In genomic region chr20:56368351-56369134, GRCh38 we compare ENCODE assay signal across 24 cellular contexts. TPM values are rescaled to one million over a fixed set of nuclear protein-coding genes. Genes with fewer than 3 reads are reported as not detected.
DNase-seq lines count a peak whose midpoint lies in the region; ATAC-seq and TF ChIP-seq lines count a peak whose summit lies in the region.
"Had no signal": no experiment of that assay in that cellular context is flagged by ENCODE, and none has a peak within 500 bp of the region (broad histone marks: within the 10 kb centered on the region; RNA-seq: fewer than 3 reads in every experiment).

No MANE protein-coding gene starts in this region.

- H3K4me1 ChIP-seq in tibial nerve: peaks cover 0 to 35% (median 7%) of the 10 kb centered on the region in 4 donors
- H3K4me1 ChIP-seq in left lung: no peaks in the 10 kb centered on the region
- H3K4me1 ChIP-seq: pancreas had no signal

- H3K4me1 Mint-ChIP-seq in brain: peaks cover 14% of the 10 kb centered on the region
- peaks cover 0 to 7% (median 6%) of the 10 kb centered on the region in 3 donors for H3K4me1 Mint-ChIP-seq in T-cell
- H3K4me1 Mint-ChIP-seq: GM23338 had no signal

- H3K27ac ChIP-seq in tibial nerve: peak overlapping the region; percentile 3 to 88 (median 56)
- H3K27ac ChIP-seq in left lung: no peak overlapping the region
- H3K27ac ChIP-seq: esophagus muscularis mucosa, pancreas, PC-9 had no signal

- H3K36me3 Mint-ChIP-seq in brain (peaks cover 54% of the 10 kb centered on the region), T-cell (peaks cover 45% of the 10 kb centered on the region)
- H3K36me3 Mint-ChIP-seq: natural killer cell had no signal

- no peak for ATAC-seq in left lung
- no peak for ATAC-seq in T-cell (replicated peaks in 1 of 4)
- ATAC-seq: activated CD8-positive, alpha-beta memory T cell treated with anti-CD3 and anti-CD28 coated beads, Interleukin-2, amount 10 ng/mL, durations not matched to agents 7 days and 5 days; activated T-helper 17 cell treated with anti-CD3 and anti-CD28 coated beads, Interleukin-2, amount 50 U/mL, for 72 hours; GM23338; natural killer cell; pancreas had no signal

- DNase-seq in activated CD8-positive, alpha-beta memory T cell treated with anti-CD3 and anti-CD28 coated beads, Interleukin-2, amount 50 U/mL, for 48 hours: peak; percentile 22
- DNase-seq in activated CD8-positive, alpha-beta memory T cell treated with anti-CD3 and anti-CD28 coated beads, Interleukin-2, amount 50 U/mL, for 4 hours: no peak
- DNase-seq in medulla oblongata (ENCODE audit: extremely low spot score) (peak; percentile 74), tibial nerve (ENCODE audit: low spot score in 2 of 2) (no peak), left lung (no peak), T-cell (no peak)
- DNase-seq in activated naive CD4-positive, alpha-beta T cell treated with Interleukin-2 at 50 U/mL for 16 hours: no peak
- DNase-seq: activated CD4-positive, alpha-beta T cell treated with anti-CD3 and anti-CD28 coated beads for 48 hours; activated CD8-positive, alpha-beta memory T cell treated with anti-CD3 and anti-CD28 coated beads, Interleukin-2, amount 10 ng/mL, durations not matched to agents 7 days and 5 days; BE2C; cerebellar nuclear complex; COR-L47; effector CD4-positive, alpha-beta T cell; natural killer cell; NCI-H1105 treated with DMSO at 0.1 percent for 48 hours; pancreas; PC-9; SIG-M5; T-helper 1 cell had no signal

- TF ChIP-seq EP300 in tibial nerve (IDR thresholded peaks at IDR 0.05): peak in 1 of 2 donors; percentile 71

- H3K9me3 Mint-ChIP-seq in brain (no peaks in the 10 kb centered on the region), T-cell (no peaks in the 10 kb centered on the region)
- H3K9me3 Mint-ChIP-seq: activated T-helper 17 cell treated with anti-CD3 and anti-CD28 coated beads, Interleukin-2, amount 50 U/mL, for 72 hours; GM23338; natural killer cell had no signal

- no peak overlapping the region for H3K4me3 Mint-ChIP-seq in brain
- no peak overlapping the region for H3K4me3 Mint-ChIP-seq in T-cell
- H3K4me3 Mint-ChIP-seq: activated CD8-positive, alpha-beta memory T cell treated with anti-CD3 and anti-CD28 coated beads, Interleukin-2, amount 10 ng/mL, durations not matched to agents 7 days and 5 days; activated naive CD8-positive, alpha-beta T cell; activated T-helper 17 cell treated with anti-CD3 and anti-CD28 coated beads, Interleukin-2, amount 50 U/mL, for 72 hours; GM23338; natural killer cell had no signal

- H3K9me3 ChIP-seq in tibial nerve: no peaks in the 10 kb centered on the region
- H3K9me3 ChIP-seq in left lung: no peaks in the 10 kb centered on the region
- H3K9me3 ChIP-seq: BE2C, esophagus muscularis mucosa, pancreas had no signal

- no peak for TF ChIP-seq CTCF in brain (conservative IDR thresholded peaks at IDR 0.05)
- no peak for TF ChIP-seq CTCF in tibial nerve (IDR thresholded peaks at IDR 0.05)
- no peak for TF ChIP-seq CTCF in left lung (IDR thresholded peaks at IDR 0.05)

- H3K4me3 ChIP-seq in tibial nerve (no peak overlapping the region), left lung (no peak overlapping the region)
- H3K4me3 ChIP-seq: esophagus muscularis mucosa, GM23338, pancreas, PC-9 had no signal

- no peaks in the 10 kb centered on the region for H3K27me3 ChIP-seq in tibial nerve
- H3K27me3 ChIP-seq in left lung: no peaks in the 10 kb centered on the region
- H3K27me3 ChIP-seq: BE2C, esophagus muscularis mucosa, pancreas had no signal

- intact Hi-C loops in left lung (cut with DNase I): no loop called here

- peak overlapping the region in 4 of 5 experiments; percentile 29 to 92 (median 82) for H3K27ac Mint-ChIP-seq in brain
- H3K27ac Mint-ChIP-seq in T-cell: no peak overlapping the region
- H3K27ac Mint-ChIP-seq: activated CD8-positive, alpha-beta memory T cell treated with anti-CD3 and anti-CD28 coated beads, Interleukin-2, amount 10 ng/mL, durations not matched to agents 7 days and 5 days; activated naive CD8-positive, alpha-beta T cell; activated T-helper 17 cell treated with anti-CD3 and anti-CD28 coated beads, Interleukin-2, amount 50 U/mL, for 72 hours; GM23338; natural killer cell had no signal

- CTCF ChIA-PET in T-cell (lab: Charles Lee): no interaction called here

- POLR2A ChIA-PET in T-cell (lab: Charles Lee): no interaction called here

- H3K27me3 Mint-ChIP-seq in brain: no peaks in the 10 kb centered on the region
- H3K27me3 Mint-ChIP-seq in T-cell: no peaks in the 10 kb centered on the region
- H3K27me3 Mint-ChIP-seq: activated CD8-positive, alpha-beta memory T cell treated with anti-CD3 and anti-CD28 coated beads, Interleukin-2, amount 10 ng/mL, durations not matched to agents 7 days and 5 days; activated naive CD8-positive, alpha-beta T cell; activated T-helper 17 cell treated with anti-CD3 and anti-CD28 coated beads, Interleukin-2, amount 50 U/mL, for 72 hours had no signal

- 42 to 51% methylated on average over 6 of the region's 6 CpGs for WGBS in tibial nerve, 2 donors

- peaks cover 0 to 63% (median 7%) of the 10 kb centered on the region in 3 donors for H3K36me3 ChIP-seq in tibial nerve
- peaks cover 0 to 62% of the 10 kb centered on the region in 2 donors for H3K36me3 ChIP-seq in left lung

- peak in 1 of 2 donors; percentile 18 for TF ChIP-seq POLR2A in tibial nerve (IDR thresholded peaks at IDR 0.05)

RNA-seq across cellular contexts. Expression of gene FAM210B, which starts 9.8 kb away (rescaled TPM):
- 191 TPM for polyA plus RNA-seq in brain (ENCODE audit: insufficient read depth, low read depth, low replicate concordance)
- total RNA-seq in tibial nerve (10 to 100 TPM; 36.8 to 56.6 (median 52.3) TPM), left lung (10 to 100 TPM; 32.0 to 65.1 TPM), T-cell (10 to 100 TPM; 17.2 to 23.9 (median 20.4) TPM)

RNA-seq across cellular contexts. Expression of gene AURKA, which starts 23.5 kb away (rescaled TPM):
- polyA plus RNA-seq in brain (ENCODE audit: insufficient read depth, low read depth, low replicate concordance): 26.3 TPM
- total RNA-seq in tibial nerve (1 to 10 TPM in 3 of 4 donors, under 1 TPM in 1; 0.42 to 4.3 (median 1.7) TPM), left lung (10 to 100 TPM in 1 of 2 donors, 1 to 10 TPM in 1; 3.7 to 22.3 TPM), T-cell (1 to 10 TPM; 1.3 to 2.3 (median 2.0) TPM)

RNA-seq across cellular contexts. Expression of gene CSTF1, which starts 23.9 kb away (rescaled TPM):
- polyA plus RNA-seq in brain (ENCODE audit: insufficient read depth, low read depth, low replicate concordance): 27.0 TPM
- total RNA-seq in tibial nerve (10 to 100 TPM; 17.6 to 25.9 (median 22.7) TPM), left lung (10 to 100 TPM; 30.0 to 34.3 TPM), T-cell (10 to 100 TPM; 17.3 to 47.7 (median 41.9) TPM)

RNA-seq across cellular contexts. Expression of gene CASS4, which starts 43.5 kb away (rescaled TPM):
- 1.0 TPM for polyA plus RNA-seq in brain (ENCODE audit: insufficient read depth, low read depth, low replicate concordance)
- 1 to 10 TPM; 2.0 to 7.5 (median 3.6) TPM for total RNA-seq in tibial nerve
- total RNA-seq in left lung: 10 to 100 TPM; 14.4 to 28.1 TPM
- 10 to 100 TPM in 3 of 5 donors, 1 to 10 TPM in 2; 8.0 to 13.8 (median 11.2) TPM for total RNA-seq in T-cell
- total RNA-seq: GM23338 had no signal
- polyA plus RNA-seq: GM23338 had no signal

Comparison
In these comparisons a context has a peak if more than half of its experiments do, and no peak if none do; other contexts are left out.
1. DNase-seq: peak in activated CD8-positive, alpha-beta memory T cell treated with anti-CD3 and anti-CD28 coated beads, Interleukin-2, amount 50 U/mL, for 48 hours (single experiment) and medulla oblongata (single experiment); none in activated CD8-positive, alpha-beta memory T cell treated with anti-CD3 and anti-CD28 coated beads, Interleukin-2, amount 50 U/mL, for 4 hours (single experiment), tibial nerve (0 of 2), left lung (0 of 2), activated naive CD4-positive, alpha-beta T cell treated with Interleukin-2 at 50 U/mL for 16 hours (single experiment) and T-cell (0 of 34).
2. H3K27ac Mint-ChIP-seq: peak in brain (4 of 5); none in T-cell (0 of 2).
3. H3K27ac ChIP-seq: peak in tibial nerve (4 of 4); none in left lung (0 of 2).